ENCODE assay signal across 22 cellular contexts in genomic region chr9:73411494-73411893, GRCh38.
DNase-seq lines count a peak whose midpoint lies in the region; ATAC-seq and TF ChIP-seq lines count a peak whose summit lies in the region.
"Had no signal": no experiment of that assay in that cellular context is flagged by ENCODE, and none has a peak within 500 bp of the region (broad histone marks: within the 10 kb centered on the region; RNA-seq: fewer than 3 reads in every experiment).

No MANE protein-coding gene starts in this region.

- no peak overlapping the region for H3K4me3 ChIP-seq in cardiac muscle cell
- no peak overlapping the region for H3K4me3 ChIP-seq in heart left ventricle
- H3K4me3 ChIP-seq: BLaER1 treated with 17β-estradiol and CSF1 and Interleukin-3, amounts not matched to agents 10 nM and 100 nM had no signal

- no peak for TF ChIP-seq CTCF in cardiac muscle cell (IDR thresholded peaks at IDR 0.05; ENCODE audit: low read depth, low read length)
- no peak for TF ChIP-seq CTCF in heart left ventricle (IDR thresholded peaks at IDR 0.05)
- TF ChIP-seq CTCF in WTC11 (IDR thresholded peaks at IDR 0.05): no peak

- H3K27ac Mint-ChIP-seq in WTC11: no peak overlapping the region
- no peak overlapping the region for H3K27ac Mint-ChIP-seq in activated CD8-positive, alpha-beta memory T cell treated with anti-CD3 and anti-CD28 coated beads, Interleukin-2, amount 10 ng/mL, durations not matched to agents 7 days and 5 days
- H3K27ac Mint-ChIP-seq: CD4-positive, alpha-beta memory T cell had no signal

- POLR2A ChIA-PET in WTC11 (lab: Charles Lee): no interaction called here

- no peaks in the 10 kb centered on the region for H3K9me3 Mint-ChIP-seq in WTC11
- H3K9me3 Mint-ChIP-seq in activated CD8-positive, alpha-beta memory T cell treated with anti-CD3 and anti-CD28 coated beads, Interleukin-2, amount 10 ng/mL, durations not matched to agents 7 days and 5 days (ENCODE audit: low read depth): no peaks in the 10 kb centered on the region

- no peaks in the 10 kb centered on the region for H3K27me3 Mint-ChIP-seq in WTC11 (ENCODE audit: low read depth)
- H3K27me3 Mint-ChIP-seq in activated CD8-positive, alpha-beta memory T cell treated with anti-CD3 and anti-CD28 coated beads, Interleukin-2, amount 10 ng/mL, durations not matched to agents 7 days and 5 days: no peaks in the 10 kb centered on the region
- H3K27me3 Mint-ChIP-seq: CD4-positive, alpha-beta memory T cell had no signal

- DNase-seq in cardiac muscle cell (ENCODE audit: low read depth in 1 of 2, low spot score in 1 of 2) (peak in 1 of 2 donors; percentile 8), heart left ventricle (no peak), WTC11 (ENCODE audit: low spot score) (no peak), kidney tubule cell (ENCODE audit: low spot score) (peak; percentile 2)
- DNase-seq in activated CD8-positive, alpha-beta memory T cell treated with anti-CD3 and anti-CD28 coated beads, Interleukin-2, amount 10 ng/mL, durations not matched to agents 7 days and 5 days: no peak
- DNase-seq: CD4-positive, alpha-beta memory T cell; COR-L47; KBM-7; NCI-H1105 treated with DMSO at 0.1 percent for 48 hours; NCI-H146; NCI-H1930; NCI-H2107; NCI-H524; NCI-H748 treated with DMSO at 0.1 percent for 48 hours; NK-92 treated with Interleukin-12 subunit alpha and Interleukin-12 subunit beta, amount 100 ng/mL, for 24 hours; SHP77 treated with DMSO at 0.1 percent for 48 hours had no signal

- peak overlapping the region; percentile 90 for H3K27ac ChIP-seq in cardiac muscle cell
- H3K27ac ChIP-seq in heart left ventricle: no peak overlapping the region
- H3K27ac ChIP-seq: BLaER1 treated with 17β-estradiol and CSF1 and Interleukin-3, amounts not matched to agents 10 nM and 100 nM had no signal

- intact Hi-C loops in heart left ventricle (cut with DNase I): no loop called here

- H3K36me3 ChIP-seq in cardiac muscle cell: no peaks in the 10 kb centered on the region
- no peaks in the 10 kb centered on the region for H3K36me3 ChIP-seq in heart left ventricle
- H3K36me3 ChIP-seq: BLaER1 treated with 17β-estradiol and CSF1 and Interleukin-3, amounts not matched to agents 10 nM and 100 nM had no signal

- ATAC-seq in heart left ventricle (no peak), WTC11 (peak; percentile 39), HG02571 (IDR thresholded peaks at IDR 0.05; ENCODE audit: unreplicated experiment) (no peak), GM18870 (IDR thresholded peaks at IDR 0.05; ENCODE audit: unreplicated experiment) (no peak), GM21619 (IDR thresholded peaks at IDR 0.05; ENCODE audit: unreplicated experiment) (no peak)
- no peak for ATAC-seq in activated CD8-positive, alpha-beta memory T cell treated with anti-CD3 and anti-CD28 coated beads, Interleukin-2, amount 10 ng/mL, durations not matched to agents 7 days and 5 days
- ATAC-seq: HCT116, Panc1 had no signal

- no peaks in the 10 kb centered on the region for H3K27me3 ChIP-seq in cardiac muscle cell
- no peaks in the 10 kb centered on the region for H3K27me3 ChIP-seq in heart left ventricle
- H3K27me3 ChIP-seq: BLaER1 treated with 17β-estradiol and CSF1 and Interleukin-3, amounts not matched to agents 10 nM and 100 nM had no signal

- peaks cover 6% of the 10 kb centered on the region; the same call in 1 of the 2 replicates for H3K4me1 Mint-ChIP-seq in WTC11
- H3K4me1 Mint-ChIP-seq in activated CD8-positive, alpha-beta memory T cell treated with anti-CD3 and anti-CD28 coated beads, Interleukin-2, amount 10 ng/mL, durations not matched to agents 7 days and 5 days: no peaks in the 10 kb centered on the region
- H3K4me1 Mint-ChIP-seq: CD4-positive, alpha-beta memory T cell had no signal

- no peak for TF ChIP-seq POLR2A in heart left ventricle (IDR thresholded peaks at IDR 0.05)

- no peak overlapping the region for H3K4me3 Mint-ChIP-seq in WTC11
- H3K4me3 Mint-ChIP-seq in activated CD8-positive, alpha-beta memory T cell treated with anti-CD3 and anti-CD28 coated beads, Interleukin-2, amount 10 ng/mL, durations not matched to agents 7 days and 5 days: no peak overlapping the region
- H3K4me3 Mint-ChIP-seq: CD4-positive, alpha-beta memory T cell had no signal

- H3K9me3 ChIP-seq in cardiac muscle cell (ENCODE audit: low read depth) (no peaks in the 10 kb centered on the region), heart left ventricle (no peaks in the 10 kb centered on the region)
- H3K9me3 ChIP-seq: BLaER1 treated with 17β-estradiol and CSF1 and Interleukin-3, amounts not matched to agents 10 nM and 100 nM had no signal

- H3K4me1 ChIP-seq in cardiac muscle cell (ENCODE audit: low read depth): peaks cover 38% of the 10 kb centered on the region
- no peaks in the 10 kb centered on the region for H3K4me1 ChIP-seq in heart left ventricle
- H3K4me1 ChIP-seq: BLaER1 treated with 17β-estradiol and CSF1 and Interleukin-3, amounts not matched to agents 10 nM and 100 nM had no signal

- no peaks in the 10 kb centered on the region for H3K36me3 Mint-ChIP-seq in WTC11
- no peaks in the 10 kb centered on the region for H3K36me3 Mint-ChIP-seq in activated CD8-positive, alpha-beta memory T cell treated with anti-CD3 and anti-CD28 coated beads, Interleukin-2, amount 10 ng/mL, durations not matched to agents 7 days and 5 days
- H3K36me3 Mint-ChIP-seq: CD4-positive, alpha-beta memory T cell had no signal

- CTCF ChIA-PET in WTC11 (lab: Charles Lee): no interaction called here
- CTCF ChIA-PET in activated CD8-positive, alpha-beta memory T cell treated with anti-CD3 and anti-CD28 coated beads, Interleukin-2, amount 10 ng/mL, durations not matched to agents 7 days and 5 days (lab: Charles Lee): no interaction called here

- WGBS in heart left ventricle, 4 donors: 12 to 34% (median 23%) methylated on average over 2 of the region's 2 CpGs

TF ChIP-seq in WTC11, 78 proteins besides CTCF, POLR2A, EP300 and RAD21 (continues in another document):
- TF ChIP-seq HMGA2 (CRISPR knock-in tag; IDR thresholded peaks at IDR 0.05) (no peak), ATF1 (CRISPR knock-in tag; IDR thresholded peaks at IDR 0.05) (no peak), SP1 (CRISPR knock-in tag; conservative IDR thresholded peaks at IDR 0.05) (no peak), ZNF232 (CRISPR knock-in tag; IDR thresholded peaks at IDR 0.05) (no peak), ZNF416 (CRISPR knock-in tag; IDR thresholded peaks at IDR 0.05) (no peak)
- TF ChIP-seq, protein P1, sequence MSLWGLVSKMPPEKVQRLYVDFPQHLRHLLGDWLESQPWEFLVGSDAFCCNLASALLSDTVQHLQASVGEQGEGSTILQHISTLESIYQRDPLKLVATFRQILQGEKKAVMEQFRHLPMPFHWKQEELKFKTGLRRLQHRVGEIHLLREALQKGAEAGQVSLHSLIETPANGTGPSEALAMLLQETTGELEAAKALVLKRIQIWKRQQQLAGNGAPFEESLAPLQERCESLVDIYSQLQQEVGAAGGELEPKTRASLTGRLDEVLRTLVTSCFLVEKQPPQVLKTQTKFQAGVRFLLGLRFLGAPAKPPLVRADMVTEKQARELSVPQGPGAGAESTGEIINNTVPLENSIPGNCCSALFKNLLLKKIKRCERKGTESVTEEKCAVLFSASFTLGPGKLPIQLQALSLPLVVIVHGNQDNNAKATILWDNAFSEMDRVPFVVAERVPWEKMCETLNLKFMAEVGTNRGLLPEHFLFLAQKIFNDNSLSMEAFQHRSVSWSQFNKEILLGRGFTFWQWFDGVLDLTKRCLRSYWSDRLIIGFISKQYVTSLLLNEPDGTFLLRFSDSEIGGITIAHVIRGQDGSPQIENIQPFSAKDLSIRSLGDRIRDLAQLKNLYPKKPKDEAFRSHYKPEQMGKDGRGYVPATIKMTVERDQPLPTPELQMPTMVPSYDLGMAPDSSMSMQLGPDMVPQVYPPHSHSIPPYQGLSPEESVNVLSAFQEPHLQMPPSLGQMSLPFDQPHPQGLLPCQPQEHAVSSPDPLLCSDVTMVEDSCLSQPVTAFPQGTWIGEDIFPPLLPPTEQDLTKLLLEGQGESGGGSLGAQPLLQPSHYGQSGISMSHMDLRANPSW (CRISPR knock-in tag; conservative IDR thresholded peaks at IDR 0.05; ENCODE audit: low read depth): no peak
- TF ChIP-seq, protein P2, sequence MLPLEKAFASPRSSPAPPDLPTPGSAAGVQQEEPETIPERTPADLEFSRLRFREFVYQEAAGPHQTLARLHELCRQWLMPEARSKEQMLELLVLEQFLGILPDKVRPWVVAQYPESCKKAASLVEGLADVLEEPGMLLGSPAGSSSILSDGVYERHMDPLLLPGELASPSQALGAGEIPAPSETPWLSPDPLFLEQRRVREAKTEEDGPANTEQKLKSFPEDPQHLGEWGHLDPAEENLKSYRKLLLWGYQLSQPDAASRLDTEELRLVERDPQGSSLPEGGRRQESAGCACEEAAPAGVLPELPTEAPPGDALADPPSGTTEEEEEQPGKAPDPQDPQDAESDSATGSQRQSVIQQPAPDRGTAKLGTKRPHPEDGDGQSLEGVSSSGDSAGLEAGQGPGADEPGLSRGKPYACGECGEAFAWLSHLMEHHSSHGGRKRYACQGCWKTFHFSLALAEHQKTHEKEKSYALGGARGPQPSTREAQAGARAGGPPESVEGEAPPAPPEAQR (CRISPR knock-in tag; IDR thresholded peaks at IDR 0.05): no peak
- TF ChIP-seq, protein P3, sequence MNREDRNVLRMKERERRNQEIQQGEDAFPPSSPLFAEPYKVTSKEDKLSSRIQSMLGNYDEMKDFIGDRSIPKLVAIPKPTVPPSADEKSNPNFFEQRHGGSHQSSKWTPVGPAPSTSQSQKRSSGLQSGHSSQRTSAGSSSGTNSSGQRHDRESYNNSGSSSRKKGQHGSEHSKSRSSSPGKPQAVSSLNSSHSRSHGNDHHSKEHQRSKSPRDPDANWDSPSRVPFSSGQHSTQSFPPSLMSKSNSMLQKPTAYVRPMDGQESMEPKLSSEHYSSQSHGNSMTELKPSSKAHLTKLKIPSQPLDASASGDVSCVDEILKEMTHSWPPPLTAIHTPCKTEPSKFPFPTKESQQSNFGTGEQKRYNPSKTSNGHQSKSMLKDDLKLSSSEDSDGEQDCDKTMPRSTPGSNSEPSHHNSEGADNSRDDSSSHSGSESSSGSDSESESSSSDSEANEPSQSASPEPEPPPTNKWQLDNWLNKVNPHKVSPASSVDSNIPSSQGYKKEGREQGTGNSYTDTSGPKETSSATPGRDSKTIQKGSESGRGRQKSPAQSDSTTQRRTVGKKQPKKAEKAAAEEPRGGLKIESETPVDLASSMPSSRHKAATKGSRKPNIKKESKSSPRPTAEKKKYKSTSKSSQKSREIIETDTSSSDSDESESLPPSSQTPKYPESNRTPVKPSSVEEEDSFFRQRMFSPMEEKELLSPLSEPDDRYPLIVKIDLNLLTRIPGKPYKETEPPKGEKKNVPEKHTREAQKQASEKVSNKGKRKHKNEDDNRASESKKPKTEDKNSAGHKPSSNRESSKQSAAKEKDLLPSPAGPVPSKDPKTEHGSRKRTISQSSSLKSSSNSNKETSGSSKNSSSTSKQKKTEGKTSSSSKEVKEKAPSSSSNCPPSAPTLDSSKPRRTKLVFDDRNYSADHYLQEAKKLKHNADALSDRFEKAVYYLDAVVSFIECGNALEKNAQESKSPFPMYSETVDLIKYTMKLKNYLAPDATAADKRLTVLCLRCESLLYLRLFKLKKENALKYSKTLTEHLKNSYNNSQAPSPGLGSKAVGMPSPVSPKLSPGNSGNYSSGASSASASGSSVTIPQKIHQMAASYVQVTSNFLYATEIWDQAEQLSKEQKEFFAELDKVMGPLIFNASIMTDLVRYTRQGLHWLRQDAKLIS (CRISPR knock-in tag; IDR thresholded peaks at IDR 0.05; ENCODE audit: borderline replicate concordance): no peak
